In the genomic region with DNA sequence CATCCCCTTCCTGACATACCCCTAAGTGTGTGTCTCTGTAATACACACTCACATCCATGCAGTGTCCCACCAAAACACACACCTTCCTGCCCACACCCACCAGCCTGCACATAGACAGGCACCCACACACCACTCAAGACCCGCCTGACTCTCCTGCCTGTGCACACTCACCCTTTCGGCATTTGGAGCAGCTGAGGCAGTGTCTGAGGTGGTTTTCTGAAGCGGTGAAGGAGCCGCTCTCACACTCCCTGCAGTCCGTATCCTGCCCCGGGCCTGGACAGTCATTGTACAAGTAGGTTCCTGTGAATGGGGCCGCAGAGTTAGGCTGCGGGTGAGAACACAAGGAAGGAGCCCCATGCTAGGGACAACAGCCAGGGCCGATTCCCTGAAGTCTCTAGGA, we compare ENCODE assay signal across 1 cellular context.
TF ChIP-seq lines count a peak whose summit lies in the region.

No MANE protein-coding gene starts in this region.

TF ChIP-seq in A549, 52 proteins besides CTCF, POLR2A, EP300 and RAD21 (continued from another document):
- TF ChIP-seq, protein P1, sequence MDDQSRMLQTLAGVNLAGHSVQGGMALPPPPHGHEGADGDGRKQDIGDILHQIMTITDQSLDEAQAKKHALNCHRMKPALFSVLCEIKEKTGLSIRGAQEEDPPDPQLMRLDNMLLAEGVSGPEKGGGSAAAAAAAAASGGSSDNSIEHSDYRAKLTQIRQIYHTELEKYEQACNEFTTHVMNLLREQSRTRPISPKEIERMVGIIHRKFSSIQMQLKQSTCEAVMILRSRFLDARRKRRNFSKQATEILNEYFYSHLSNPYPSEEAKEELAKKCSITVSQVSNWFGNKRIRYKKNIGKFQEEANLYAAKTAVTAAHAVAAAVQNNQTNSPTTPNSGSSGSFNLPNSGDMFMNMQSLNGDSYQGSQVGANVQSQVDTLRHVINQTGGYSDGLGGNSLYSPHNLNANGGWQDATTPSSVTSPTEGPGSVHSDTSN (IDR thresholded peaks at IDR 0.05) = no peak
- TF ChIP-seq, protein P2, sequence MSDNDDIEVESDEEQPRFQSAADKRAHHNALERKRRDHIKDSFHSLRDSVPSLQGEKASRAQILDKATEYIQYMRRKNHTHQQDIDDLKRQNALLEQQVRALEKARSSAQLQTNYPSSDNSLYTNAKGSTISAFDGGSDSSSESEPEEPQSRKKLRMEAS (IDR thresholded peaks at IDR 0.05) = peak; percentile 50
